ENCODE assay signal across 18 cellular contexts in genomic region chr2:10022041-10022421, GRCh38. TPM values are rescaled to one million over a fixed set of nuclear protein-coding genes. Genes with fewer than 3 reads are reported as not detected.
"Had no signal": no experiment of that assay in that cellular context is flagged by ENCODE, and none has a peak within 500 bp of the region (broad histone marks: within the 10 kb centered on the region; RNA-seq: fewer than 3 reads in every experiment).

No MANE protein-coding gene starts in this region.

- H3K4me3 ChIP-seq: body of pancreas, neural progenitor cell, ovary, tibial artery, vagina had no signal

- H3K9me3 Mint-ChIP-seq: activated naive CD8-positive, alpha-beta T cell treated with anti-CD3 and anti-CD28 coated beads, Interleukin-2, amount 10 ng/mL, durations not matched to agents 7 days and 5 days; endodermal cell had no signal

- H3K4me1 ChIP-seq: neural progenitor cell, tibial artery, vagina had no signal

- H3K4me1 Mint-ChIP-seq: activated naive CD8-positive, alpha-beta T cell treated with anti-CD3 and anti-CD28 coated beads, Interleukin-2, amount 10 ng/mL, durations not matched to agents 7 days and 5 days; neural progenitor cell had no signal

- H3K27ac ChIP-seq: body of pancreas, epithelial cell of prostate, neural progenitor cell, ovary, tibial artery, vagina had no signal

- H3K4me3 Mint-ChIP-seq: activated naive CD8-positive, alpha-beta T cell treated with anti-CD3 and anti-CD28 coated beads, Interleukin-2, amount 10 ng/mL, durations not matched to agents 7 days and 5 days; endodermal cell; naive thymus-derived CD4-positive, alpha-beta T cell; neural progenitor cell had no signal

- H3K27me3 ChIP-seq: body of pancreas, neural progenitor cell, ovary, tibial artery, vagina had no signal

- H3K9me3 ChIP-seq: body of pancreas, ovary, vagina had no signal

- H3K36me3 Mint-ChIP-seq: activated naive CD8-positive, alpha-beta T cell treated with anti-CD3 and anti-CD28 coated beads, Interleukin-2, amount 10 ng/mL, durations not matched to agents 7 days and 5 days; naive thymus-derived CD4-positive, alpha-beta T cell; neural progenitor cell had no signal

- ATAC-seq: left ventricle myocardium superior had no signal

- DNase-seq: activated CD4-positive, alpha-beta T cell treated with anti-CD3 and anti-CD28 coated beads, Interleukin-2, amount 50 U/mL, for 48 hours; activated naive CD8-positive, alpha-beta T cell treated with anti-CD3 and anti-CD28 coated beads, Interleukin-2, amount 10 ng/mL, durations not matched to agents 7 days and 5 days; amygdala; body of pancreas; endodermal cell; foreskin melanocyte; glutamatergic neuron; left ventricle myocardium superior; mesenchymal stem cell; naive thymus-derived CD4-positive, alpha-beta T cell; ovary; stimulated activated naive CD4-positive, alpha-beta T cell; SW 1271; T-helper 2 cell; tibial artery had no signal

- H3K27ac Mint-ChIP-seq: activated naive CD8-positive, alpha-beta T cell treated with anti-CD3 and anti-CD28 coated beads, Interleukin-2, amount 10 ng/mL, durations not matched to agents 7 days and 5 days; endodermal cell; neural progenitor cell had no signal

- H3K36me3 ChIP-seq: neural progenitor cell, ovary, tibial artery, vagina had no signal

RNA-seq across cellular contexts. Expression of gene CYS1, which starts 58.2 kb away (rescaled TPM):
- polyA plus RNA-seq: naive thymus-derived CD4-positive, alpha-beta T cell had no signal
